Comparison of ENCODE assay signal across 17 cellular contexts in the genomic region with DNA sequence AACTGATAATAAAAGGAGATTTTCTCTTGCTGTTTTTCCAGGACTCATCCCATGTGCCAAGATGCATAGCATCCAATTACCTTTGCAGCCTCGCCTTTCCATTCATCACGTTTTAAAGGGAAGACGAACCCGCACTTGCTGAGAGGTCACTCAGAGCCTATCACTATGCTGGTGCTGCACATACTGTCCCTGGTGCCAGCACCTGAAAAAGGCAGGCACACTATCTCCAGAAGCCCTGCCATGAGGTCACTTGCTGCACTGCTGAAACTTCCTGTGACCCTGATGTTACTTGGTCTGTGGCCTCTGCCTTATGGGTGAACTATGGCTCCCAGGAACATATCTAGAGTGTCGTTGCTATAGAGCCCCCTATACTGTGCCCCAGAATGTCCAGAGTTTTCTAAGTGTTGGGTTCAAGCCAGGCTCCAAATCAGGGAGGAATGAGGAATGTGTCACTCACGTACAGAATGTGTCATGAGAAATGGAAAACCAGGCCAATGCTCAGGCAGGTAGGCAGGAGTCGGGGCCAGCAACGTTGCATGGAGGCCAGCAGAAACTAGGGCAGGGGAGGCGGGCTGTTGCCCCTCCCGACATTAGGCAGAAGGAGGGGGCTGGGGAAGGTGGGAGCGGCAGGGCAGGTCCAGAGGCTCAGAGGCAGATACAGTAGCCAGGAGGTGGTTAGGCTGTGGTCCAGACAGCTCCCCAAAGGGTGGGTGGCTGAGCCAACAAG.
"Had no signal": no experiment of that assay in that cellular context is flagged by ENCODE, and none has a peak within 500 bp of the region (broad histone marks: within the 10 kb centered on the region; RNA-seq: fewer than 3 reads in every experiment).

No MANE protein-coding gene starts in this region.

- H3K36me3 Mint-ChIP-seq: type B pancreatic cell had no signal

- H3K9me3 Mint-ChIP-seq: endodermal cell; naive thymus-derived CD4-positive, alpha-beta T cell; type B pancreatic cell had no signal

- ATAC-seq: left colon; naive thymus-derived CD4-positive, alpha-beta T cell had no signal

- H3K27ac Mint-ChIP-seq: endodermal cell; naive thymus-derived CD4-positive, alpha-beta T cell; type B pancreatic cell had no signal

- DNase-seq: colonic mucosa; dermis blood vessel endothelial cell; effector CD4-positive, alpha-beta T cell; endodermal cell; erythroblast; foreskin melanocyte; hippocampal formation; left colon; mammary epithelial cell; naive thymus-derived CD4-positive, alpha-beta T cell; ovary; right cardiac atrium; small intestine; stimulated activated CD4-positive, alpha-beta T cell treated with anti-CD3 and anti-CD28 coated beads, Interleukin-12 subunit alpha, Interleukin-12 subunit beta, amount 100 ng/mL, for 4 hours; stimulated activated CD4-positive, alpha-beta T cell treated with anti-CD3 and anti-CD28 coated beads, Interleukin-2, amount 100 ng/mL, for 48 hours; stimulated activated naive CD4-positive, alpha-beta T cell treated with Interleukin-2 at 50 U/mL for 16 hours had no signal

- H3K27me3 Mint-ChIP-seq: naive thymus-derived CD4-positive, alpha-beta T cell; type B pancreatic cell had no signal

- H3K4me3 Mint-ChIP-seq: endodermal cell; naive thymus-derived CD4-positive, alpha-beta T cell; type B pancreatic cell had no signal
